ENCODE assay signal across 28 cellular contexts in genomic region chr15:89807689-89808088, GRCh38. TPM values are rescaled to one million over a fixed set of nuclear protein-coding genes. Genes with fewer than 3 reads are reported as not detected.
"Had no signal": no experiment of that assay in that cellular context is flagged by ENCODE, and none has a peak within 500 bp of the region (broad histone marks: within the 10 kb centered on the region; RNA-seq: fewer than 3 reads in every experiment).

No MANE protein-coding gene starts in this region.

- H3K36me3 ChIP-seq: esophagus squamous epithelium, thoracic aorta had no signal

- ATAC-seq: activated naive CD4-positive, alpha-beta T cell treated with anti-CD3 and anti-CD28 coated beads, Interleukin-2, amount 50 U/mL, for 72 hours; left lung; sciatic nerve; stimulated activated effector memory CD8-positive, alpha-beta T cell treated with anti-CD3 and anti-CD28 coated beads, Interleukin-12 subunit alpha, Interleukin-12 subunit beta, amount 100 ng/mL, for 72 hours; T-helper 17 cell; WTC11 had no signal

- H3K4me3 Mint-ChIP-seq: activated CD4-positive, alpha-beta memory T cell treated with anti-CD3 and anti-CD28 coated beads, Interleukin-2, amount 10 ng/mL, durations not matched to agents 7 days and 5 days; activated CD4-positive, alpha-beta T cell treated with anti-CD3 and anti-CD28 coated beads, Interleukin-2, amount 10 ng/mL, durations not matched to agents 7 days and 5 days; activated T-cell treated with anti-CD3 and anti-CD28 coated beads, Interleukin-2, amount 50 U/mL, for 24 hours; nephron progenitor cell; stimulated activated effector memory CD8-positive, alpha-beta T cell treated with anti-CD3 and anti-CD28 coated beads, Interleukin-12 subunit alpha, Interleukin-12 subunit beta, amount 100 ng/mL, for 72 hours; stimulated activated naive CD8-positive, alpha-beta T cell treated with anti-CD3 and anti-CD28 coated beads, Interleukin-15, Interleukin-2, amounts not matched to agents 100 ng/mL and 50 ng/mL, for 24 hours; T-helper 17 cell; WTC11 had no signal

- DNase-seq: activated CD4-positive, alpha-beta memory T cell treated with anti-CD3 and anti-CD28 coated beads, Interleukin-2, amount 10 ng/mL, durations not matched to agents 7 days and 5 days; activated CD4-positive, alpha-beta T cell treated with anti-CD3 and anti-CD28 coated beads for 1 hour; activated CD4-positive, alpha-beta T cell treated with anti-CD3 and anti-CD28 coated beads, Interleukin-2, amount 10 ng/mL, durations not matched to agents 7 days and 5 days; activated CD8-positive, alpha-beta memory T cell treated with anti-CD3 and anti-CD28 coated beads, Interleukin-2, amount 50 U/mL, for 48 hours; activated gamma-delta T cell treated with Interleukin-2 at 50 U/mL for 16 hours; activated T-cell treated with anti-CD3 and anti-CD28 coated beads, Interleukin-2, amount 50 U/mL, for 24 hours; dermis blood vessel endothelial cell; effector CD4-positive, alpha-beta T cell; esophagus squamous epithelium; foreskin melanocyte; nephron progenitor cell; stimulated activated CD4-positive, alpha-beta T cell treated with anti-CD3 and anti-CD28 coated beads, Interleukin-12 subunit alpha, Interleukin-12 subunit beta, amount 100 ng/mL, for 4 hours; stimulated activated CD4-positive, alpha-beta T cell treated with anti-CD3 and anti-CD28 coated beads, Interleukin-4, amount 100 ng/mL, for 24 hours; T-helper 17 cell had no signal

- FAIRE-seq: bronchial epithelial cell, colon, islet of Langerhans, urothelium cell line had no signal

- H3K9me3 ChIP-seq: esophagus squamous epithelium, left lung, thoracic aorta had no signal

- H3K36me3 Mint-ChIP-seq: activated naive CD4-positive, alpha-beta T cell treated with anti-CD3 and anti-CD28 coated beads, Interleukin-2, amount 50 U/mL, for 72 hours; stimulated activated effector memory CD8-positive, alpha-beta T cell treated with anti-CD3 and anti-CD28 coated beads, Interleukin-12 subunit alpha, Interleukin-12 subunit beta, amount 100 ng/mL, for 72 hours; WTC11 had no signal

- H3K9me3 Mint-ChIP-seq: activated CD4-positive, alpha-beta memory T cell treated with anti-CD3 and anti-CD28 coated beads, Interleukin-2, amount 10 ng/mL, durations not matched to agents 7 days and 5 days; activated CD4-positive, alpha-beta T cell treated with anti-CD3 and anti-CD28 coated beads, Interleukin-2, amount 10 ng/mL, durations not matched to agents 7 days and 5 days; activated naive CD4-positive, alpha-beta T cell treated with anti-CD3 and anti-CD28 coated beads, Interleukin-2, amount 50 U/mL, for 72 hours; activated T-cell treated with anti-CD3 and anti-CD28 coated beads, Interleukin-2, amount 50 U/mL, for 24 hours; nephron progenitor cell; stimulated activated effector memory CD8-positive, alpha-beta T cell treated with anti-CD3 and anti-CD28 coated beads, Interleukin-12 subunit alpha, Interleukin-12 subunit beta, amount 100 ng/mL, for 72 hours; stimulated activated naive CD8-positive, alpha-beta T cell treated with anti-CD3 and anti-CD28 coated beads, Interleukin-15, Interleukin-2, amounts not matched to agents 100 ng/mL and 50 ng/mL, for 24 hours; WTC11 had no signal

- H3K4me3 ChIP-seq: esophagus squamous epithelium, left lung, lung, skin epidermis, thoracic aorta had no signal

- H3K27ac Mint-ChIP-seq: activated CD4-positive, alpha-beta memory T cell treated with anti-CD3 and anti-CD28 coated beads, Interleukin-2, amount 10 ng/mL, durations not matched to agents 7 days and 5 days; activated CD4-positive, alpha-beta T cell treated with anti-CD3 and anti-CD28 coated beads, Interleukin-2, amount 10 ng/mL, durations not matched to agents 7 days and 5 days; activated naive CD4-positive, alpha-beta T cell treated with anti-CD3 and anti-CD28 coated beads, Interleukin-2, amount 50 U/mL, for 72 hours; activated T-cell treated with anti-CD3 and anti-CD28 coated beads, Interleukin-2, amount 50 U/mL, for 24 hours; nephron progenitor cell; stimulated activated effector memory CD8-positive, alpha-beta T cell treated with anti-CD3 and anti-CD28 coated beads, Interleukin-12 subunit alpha, Interleukin-12 subunit beta, amount 100 ng/mL, for 72 hours; stimulated activated naive CD8-positive, alpha-beta T cell treated with anti-CD3 and anti-CD28 coated beads, Interleukin-15, Interleukin-2, amounts not matched to agents 100 ng/mL and 50 ng/mL, for 24 hours; T-helper 17 cell had no signal

- H3K27me3 ChIP-seq: left lung had no signal

- H3K4me1 Mint-ChIP-seq: activated CD4-positive, alpha-beta memory T cell treated with anti-CD3 and anti-CD28 coated beads, Interleukin-2, amount 10 ng/mL, durations not matched to agents 7 days and 5 days; stimulated activated effector memory CD8-positive, alpha-beta T cell treated with anti-CD3 and anti-CD28 coated beads, Interleukin-12 subunit alpha, Interleukin-12 subunit beta, amount 100 ng/mL, for 72 hours had no signal

- H3K27ac ChIP-seq: epithelial cell of prostate, esophagus squamous epithelium, left lung, thoracic aorta had no signal

RNA-seq across cellular contexts. Expression of gene MESP2, which starts 31.6 kb away (rescaled TPM):
- total RNA-seq: activated CD4-positive, alpha-beta memory T cell treated with anti-CD3 and anti-CD28 coated beads, Interleukin-2, amount 10 ng/mL, durations not matched to agents 7 days and 5 days; activated CD4-positive, alpha-beta T cell treated with anti-CD3 and anti-CD28 coated beads, Interleukin-2, amount 10 ng/mL, durations not matched to agents 7 days and 5 days; activated naive CD4-positive, alpha-beta T cell treated with anti-CD3 and anti-CD28 coated beads, Interleukin-2, amount 50 U/mL, for 72 hours; dermis blood vessel endothelial cell; T-helper 17 cell had no signal

RNA-seq across cellular contexts. Expression of gene MESP1, which starts 56.6 kb away (rescaled TPM):
- total RNA-seq: T-helper 17 cell had no signal
